In the genomic region with DNA sequence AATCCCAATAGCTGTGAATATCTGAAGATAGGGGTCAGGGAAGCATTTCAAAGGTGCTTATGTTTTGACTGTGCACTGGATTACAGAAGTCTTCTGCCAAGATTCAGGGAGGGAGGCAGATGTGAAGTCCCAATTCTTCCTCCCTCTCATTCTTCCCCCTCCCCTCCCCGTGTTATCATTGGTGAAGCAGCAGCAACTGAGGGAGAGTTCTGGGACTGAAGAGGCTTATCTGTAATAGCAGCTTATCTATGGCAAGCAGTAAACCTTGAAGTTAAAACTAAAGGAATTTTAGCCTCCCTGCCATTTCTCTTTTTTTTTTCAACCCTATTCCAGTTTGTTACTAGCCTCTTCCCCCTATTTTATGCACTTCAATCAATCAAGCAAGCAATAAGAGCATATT, we compare ENCODE assay signal across 25 cellular contexts.
"Had no signal": no experiment of that assay in that cellular context is flagged by ENCODE, and none has a peak within 500 bp of the region (broad histone marks: within the 10 kb centered on the region; RNA-seq: fewer than 3 reads in every experiment).

No MANE protein-coding gene starts in this region.

- H3K27me3 ChIP-seq: sigmoid colon, suprapubic skin, tibial artery had no signal

- H3K36me3 Mint-ChIP-seq: activated naive CD8-positive, alpha-beta T cell; naive thymus-derived CD8-positive, alpha-beta T cell; stimulated activated naive B cell treated with anti-CD40 and anti-IgM and Interleukin-4, amounts not matched to agents 10 μg/mL and 1 μg/mL and 100 μg/mL, for 72 hours had no signal

- ATAC-seq: activated T-cell treated with anti-CD3 and anti-CD28 coated beads, Interleukin-2, amount 50 U/mL, for 72 hours; naive thymus-derived CD8-positive, alpha-beta T cell; psoas muscle; stimulated activated naive B cell treated with anti-CD40 and anti-IgM and Interleukin-4, amounts not matched to agents 10 μg/mL and 1 μg/mL and 100 μg/mL, for 72 hours had no signal

- H3K4me1 Mint-ChIP-seq: naive thymus-derived CD8-positive, alpha-beta T cell; neural crest cell; stimulated activated naive B cell treated with anti-CD40 and anti-IgM and Interleukin-4, amounts not matched to agents 10 μg/mL and 1 μg/mL and 100 μg/mL, for 72 hours had no signal

- H3K4me1 ChIP-seq: parathyroid adenoma, psoas muscle, sigmoid colon, suprapubic skin, tibial artery had no signal

- H3K79me2 ChIP-seq: parathyroid adenoma had no signal

- H3K27me3 Mint-ChIP-seq: activated naive CD8-positive, alpha-beta T cell; naive thymus-derived CD8-positive, alpha-beta T cell; stimulated activated naive B cell treated with anti-CD40 and anti-IgM and Interleukin-4, amounts not matched to agents 10 μg/mL and 1 μg/mL and 100 μg/mL, for 72 hours had no signal

- H3K9ac ChIP-seq: parathyroid adenoma had no signal

- H3K27ac Mint-ChIP-seq: activated naive CD8-positive, alpha-beta T cell; activated T-cell treated with anti-CD3 and anti-CD28 coated beads, Interleukin-2, amount 50 U/mL, for 72 hours; naive thymus-derived CD8-positive, alpha-beta T cell; stimulated activated naive B cell treated with anti-CD40 and anti-IgM and Interleukin-4, amounts not matched to agents 10 μg/mL and 1 μg/mL and 100 μg/mL, for 72 hours had no signal

- DNase-seq: activated CD4-positive, alpha-beta T cell treated with anti-CD3 and anti-CD28 coated beads for 4 hours; activated CD4-positive, alpha-beta T cell treated with anti-CD3 and anti-CD28 coated beads, Interleukin-2, amount 50 U/mL, for 4 hours; activated naive CD4-positive, alpha-beta T cell; activated T-cell treated with anti-CD3 and anti-CD28 coated beads for 4 hours; activated T-cell treated with anti-CD3 and anti-CD28 coated beads, Interleukin-2, amount 50 U/mL, for 72 hours; anterior cingulate cortex; dermis blood vessel endothelial cell; effector CD4-positive, alpha-beta T cell; left cardiac atrium; midbrain; naive thymus-derived CD8-positive, alpha-beta T cell; occipital lobe; psoas muscle; sigmoid colon; small intestine; stimulated activated CD4-positive, alpha-beta T cell treated with anti-CD3 and anti-CD28 coated beads, Interleukin-1b, Interleukin-23, amount 100 ng/mL, for 48 hours; stimulated activated naive B cell treated with anti-CD40 and anti-IgM and Interleukin-4, amounts not matched to agents 10 μg/mL and 1 μg/mL and 100 μg/mL, for 72 hours; T-helper 2 cell; tibial artery had no signal

- H3K36me3 ChIP-seq: sigmoid colon, suprapubic skin, tibial artery had no signal

- H3K4me3 Mint-ChIP-seq: activated naive CD8-positive, alpha-beta T cell; activated T-cell treated with anti-CD3 and anti-CD28 coated beads, Interleukin-2, amount 50 U/mL, for 72 hours; naive thymus-derived CD8-positive, alpha-beta T cell; neural crest cell; stimulated activated naive B cell treated with anti-CD40 and anti-IgM and Interleukin-4, amounts not matched to agents 10 μg/mL and 1 μg/mL and 100 μg/mL, for 72 hours had no signal

- H3K9me3 Mint-ChIP-seq: neural crest cell had no signal

- H3K27ac ChIP-seq: epithelial cell of prostate, parathyroid adenoma, psoas muscle, sigmoid colon, suprapubic skin, tibial artery, VCaP had no signal

- H3K4me3 ChIP-seq: psoas muscle, sigmoid colon, suprapubic skin, tibial artery had no signal

- H3K9me3 ChIP-seq: psoas muscle, sigmoid colon, suprapubic skin, tibial artery had no signal

- H2AFZ ChIP-seq: parathyroid adenoma had no signal
